In the genomic region with DNA sequence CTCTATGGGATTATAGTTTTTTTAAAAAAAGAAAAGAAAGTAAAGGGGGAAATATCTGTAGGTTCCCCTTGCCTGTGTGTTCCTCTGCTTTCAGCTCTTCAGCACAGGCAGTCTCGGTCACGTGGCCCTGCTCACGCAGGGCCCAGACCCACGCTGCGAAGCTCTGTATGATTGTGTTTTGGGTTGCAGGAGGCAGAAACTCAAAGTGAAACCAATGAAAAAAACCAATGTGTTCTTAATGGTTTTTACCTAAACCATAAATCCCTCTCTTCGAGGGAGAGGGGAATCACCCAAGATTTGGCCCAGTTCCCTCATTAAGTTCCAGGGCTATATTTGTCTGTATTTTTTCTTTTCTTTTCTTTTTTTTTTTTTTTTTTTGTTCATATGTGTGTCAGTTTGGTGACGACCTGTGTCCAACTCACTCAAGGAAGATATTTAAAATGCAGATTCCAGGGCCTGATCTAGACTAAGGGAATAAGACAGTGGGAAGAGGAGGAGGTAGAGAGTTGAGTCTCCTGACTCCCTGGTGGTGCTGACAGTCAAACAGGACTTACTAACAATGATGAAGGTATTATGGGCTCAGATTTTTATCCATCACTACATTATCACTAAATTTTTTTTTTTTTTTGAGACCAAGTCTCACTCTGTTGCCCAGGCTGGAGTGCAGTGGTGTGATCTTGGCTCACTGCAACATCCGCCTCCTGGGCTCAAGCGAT, we compare ENCODE assay signal across 7 cellular contexts. TPM values are rescaled to one million over a fixed set of nuclear protein-coding genes. Genes with fewer than 3 reads are reported as not detected.
DNase-seq lines count a peak whose midpoint lies in the region; ATAC-seq and TF ChIP-seq lines count a peak whose summit lies in the region.

No MANE protein-coding gene starts in this region.

- no peaks in the 10 kb centered on the region for H3K4me1 ChIP-seq in sigmoid colon

- H3K27me3 Mint-ChIP-seq in natural killer cell treated with Interleukin-12 subunit alpha and Interleukin-12 subunit beta and Interleukin-15 and Interleukin-18, amount 100 ng/mL, for 72 hours: peaks cover 7 to 9% of the 10 kb centered on the region in 2 donors

- no peak overlapping the region for H3K4me3 ChIP-seq in sigmoid colon

- no peak for TF ChIP-seq POLR2A in sigmoid colon (IDR thresholded peaks at IDR 0.05)

- DNase-seq in activated T-cell treated with anti-CD3 and anti-CD28 coated beads, Interleukin-2, amount 50 U/mL, for 1 hour: peak; percentile 57
- peak; percentile 85 for DNase-seq in natural killer cell treated with Interleukin-12 subunit alpha and Interleukin-12 subunit beta and Interleukin-15 and Interleukin-18, amount 100 ng/mL, for 72 hours (ENCODE audit: low spot score)
- DNase-seq in NCI-H446 treated with DMSO at 0.1 percent for 48 hours (lab: John Stamatoyannopoulos, UW) (no peak), NCI-H1436 (lab: John Stamatoyannopoulos, UW) (no peak), sigmoid colon (no peak)

- 52 to 79% methylated on average over 9 of the region's 9 CpGs for WGBS in sigmoid colon, 2 donors

- H3K36me3 Mint-ChIP-seq in natural killer cell treated with Interleukin-12 subunit alpha and Interleukin-12 subunit beta and Interleukin-15 and Interleukin-18, amount 100 ng/mL, for 72 hours: no peaks in the 10 kb centered on the region

- no peaks in the 10 kb centered on the region for H3K36me3 ChIP-seq in sigmoid colon

- ATAC-seq in GM19467 (IDR thresholded peaks at IDR 0.05; ENCODE audit: unreplicated experiment): peak; percentile 99
- ATAC-seq in HG03378 (IDR thresholded peaks at IDR 0.05; ENCODE audit: unreplicated experiment): peak; percentile 94
- ATAC-seq in natural killer cell treated with Interleukin-12 subunit alpha and Interleukin-12 subunit beta and Interleukin-15 and Interleukin-18, amount 100 ng/mL, for 72 hours: peak; percentile 97 to 99

- no peak for TF ChIP-seq CTCF in sigmoid colon (IDR thresholded peaks at IDR 0.05)

- peaks cover 17 to 20% of the 10 kb centered on the region in 2 donors for H3K4me1 Mint-ChIP-seq in natural killer cell treated with Interleukin-12 subunit alpha and Interleukin-12 subunit beta and Interleukin-15 and Interleukin-18, amount 100 ng/mL, for 72 hours (ENCODE audit: low read depth in 2 of 2)

- no peaks in the 10 kb centered on the region for H3K9me3 ChIP-seq in sigmoid colon

- H3K27ac Mint-ChIP-seq in natural killer cell treated with Interleukin-12 subunit alpha and Interleukin-12 subunit beta and Interleukin-15 and Interleukin-18, amount 100 ng/mL, for 72 hours: peak overlapping the region in 1 of 2 donors; percentile 80

- H3K27me3 ChIP-seq in sigmoid colon: no peaks in the 10 kb centered on the region

- intact Hi-C loops in sigmoid colon (cut with DNase I): no loop called here

- no peaks in the 10 kb centered on the region for H3K9me3 Mint-ChIP-seq in natural killer cell treated with Interleukin-12 subunit alpha and Interleukin-12 subunit beta and Interleukin-15 and Interleukin-18, amount 100 ng/mL, for 72 hours

- no peak overlapping the region for H3K27ac ChIP-seq in sigmoid colon

- TF ChIP-seq EP300 in sigmoid colon (IDR thresholded peaks at IDR 0.05): no peak

- H3K4me3 Mint-ChIP-seq in natural killer cell treated with Interleukin-12 subunit alpha and Interleukin-12 subunit beta and Interleukin-15 and Interleukin-18, amount 100 ng/mL, for 72 hours: no peak overlapping the region

RNA-seq across cellular contexts. Expression of a gene that starts 33.8 kb away (rescaled TPM):
- total RNA-seq in natural killer cell treated with Interleukin-12 subunit alpha and Interleukin-12 subunit beta and Interleukin-15 and Interleukin-18, amount 100 ng/mL, for 72 hours: 10 to 100 TPM; 20.6 to 27.5 TPM
- 10 to 100 TPM; 18.9 to 31.9 (median 23.2) TPM for total RNA-seq in sigmoid colon
- 10 to 100 TPM in 1 of 3 donors, 1 to 10 TPM in 2; 6.0 to 21.5 (median 9.9) TPM for polyA plus RNA-seq in sigmoid colon

Comparison
In these comparisons a context has a peak if more than half of its experiments do, and no peak if none do; other contexts are left out.
1. DNase-seq: peak in activated T-cell treated with anti-CD3 and anti-CD28 coated beads, Interleukin-2, amount 50 U/mL, for 1 hour (single experiment) and natural killer cell treated with Interleukin-12 subunit alpha and Interleukin-12 subunit beta and Interleukin-15 and Interleukin-18, amount 100 ng/mL, for 72 hours (single experiment); none in NCI-H446 treated with DMSO at 0.1 percent for 48 hours (single experiment), NCI-H1436 (single experiment) and sigmoid colon (single experiment).
2. Peak in every context shown above with its lines, with median percentiles within 50 percentile points of each other: ATAC-seq.